17 cellular contexts compared by ENCODE assay signal in the genomic region with DNA sequence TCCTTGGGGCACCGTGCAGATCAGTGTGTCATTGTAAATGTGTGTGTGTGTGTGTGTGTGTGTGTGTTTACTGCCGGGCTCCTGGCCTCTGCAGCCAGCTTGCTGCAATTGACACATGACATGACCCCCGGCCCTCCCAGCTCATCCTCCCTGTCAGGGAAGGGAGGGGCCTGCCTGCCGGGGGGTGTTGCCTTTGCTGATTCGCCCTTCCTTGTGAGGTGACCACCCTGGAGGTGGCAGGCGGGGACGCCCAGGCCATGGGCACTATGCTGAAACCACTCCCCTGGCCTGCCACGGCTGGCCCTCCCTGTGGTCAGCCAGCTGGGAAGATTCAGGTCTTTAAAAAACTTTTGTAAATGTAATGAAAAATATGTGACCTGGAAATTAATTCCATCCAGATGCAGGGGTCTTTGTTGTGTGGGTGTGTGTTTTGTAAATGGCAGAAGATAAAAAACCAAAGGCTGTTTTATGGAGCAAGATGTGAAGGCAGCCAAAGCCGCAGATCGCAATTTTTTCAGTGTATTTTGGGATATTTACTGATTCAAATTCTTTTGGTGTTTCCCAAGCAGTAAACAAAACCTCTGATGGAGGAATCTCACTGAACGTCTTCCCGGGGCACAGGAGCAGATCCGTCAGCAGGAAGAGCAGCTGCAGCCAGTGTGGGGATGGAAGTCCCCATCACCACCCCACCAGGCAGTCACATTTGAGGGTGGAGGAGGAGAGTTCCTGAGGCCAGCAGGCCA. TPM values are rescaled to one million over a fixed set of nuclear protein-coding genes. Genes with fewer than 3 reads are reported as not detected.
DNase-seq lines count a peak whose midpoint lies in the region; ATAC-seq and TF ChIP-seq lines count a peak whose summit lies in the region.
"Had no signal": no experiment of that assay in that cellular context is flagged by ENCODE, and none has a peak within 500 bp of the region (broad histone marks: within the 10 kb centered on the region; RNA-seq: fewer than 3 reads in every experiment).

No MANE protein-coding gene starts in this region.

- H3K9me3 Mint-ChIP-seq in GM23338 (peaks cover 10% of the 10 kb centered on the region), glutamatergic neuron (ENCODE audit: unreplicated experiment) (peaks cover 4% of the 10 kb centered on the region)

- H3K4me3 ChIP-seq in GM23338 (no peak overlapping the region), colonic mucosa (no peak overlapping the region), uterus (no peak overlapping the region), upper lobe of right lung (no peak overlapping the region)
- H3K4me3 ChIP-seq: psoas muscle, thyroid gland had no signal

- H3K4me1 Mint-ChIP-seq in GM23338 (peaks cover 40% of the 10 kb centered on the region), glutamatergic neuron (ENCODE audit: low read depth, unreplicated experiment) (peaks cover 9% of the 10 kb centered on the region)
- H3K4me1 Mint-ChIP-seq: activated CD4-positive, alpha-beta T cell treated with anti-CD3 and anti-CD28 coated beads for 36 hours had no signal

- TF ChIP-seq CTCF in GM23338 (conservative IDR thresholded peaks at IDR 0.05; ENCODE audit: low read depth in 2 of 2) (no peak), colonic mucosa (IDR thresholded peaks at IDR 0.05) (no peak), uterus (IDR thresholded peaks at IDR 0.05) (peak in 1 of 4 experiments; percentile 9), upper lobe of right lung (IDR thresholded peaks at IDR 0.05) (no peak), glutamatergic neuron (IDR thresholded peaks at IDR 0.05; ENCODE audit: partially characterized antibody, unreplicated experiment) (no peak)

- H3K36me3 Mint-ChIP-seq in GM23338 (ENCODE audit: low read depth) (peaks cover 8% of the 10 kb centered on the region; the same call in 2 of the 3 replicates), glutamatergic neuron (ENCODE audit: unreplicated experiment) (peaks cover 14% of the 10 kb centered on the region)
- H3K36me3 Mint-ChIP-seq: IgD-negative memory B cell had no signal

- no peaks in the 10 kb centered on the region for H3K27me3 ChIP-seq in GM23338 (ENCODE audit: insufficient read depth)
- H3K27me3 ChIP-seq in colonic mucosa, result no peaks in the 10 kb centered on the region
- H3K27me3 ChIP-seq in uterus, result no peaks in the 10 kb centered on the region
- no peaks in the 10 kb centered on the region for H3K27me3 ChIP-seq in upper lobe of right lung
- H3K27me3 ChIP-seq: thyroid gland had no signal

- H3K9me3 ChIP-seq in colonic mucosa (no peaks in the 10 kb centered on the region), uterus (no peaks in the 10 kb centered on the region), upper lobe of right lung (no peaks in the 10 kb centered on the region)
- H3K9me3 ChIP-seq: thyroid gland had no signal

- intact Hi-C loops in colonic mucosa (cut with DNase I), result no loop called here
- intact Hi-C loops in uterus (cut with DNase I; ENCODE audit: low total_unique reads), result no loop called here
- intact Hi-C loops in upper lobe of right lung (cut with DNase I), result no loop called here

- H3F3A ChIP-seq in GM23338 (replicated peaks; ENCODE audit: low read depth), result no peaks in the 10 kb centered on the region

- DNase-seq in GM23338 (ENCODE audit: low spot score), result no peak
- DNase-seq in colonic mucosa, result no peak
- DNase-seq in left lobe of liver (ENCODE audit: low spot score), result no peak
- peak in 1 of 2 donors; percentile 59 for DNase-seq in uterus
- DNase-seq in upper lobe of right lung, result no peak
- no peak for DNase-seq in glutamatergic neuron
- DNase-seq: activated CD4-positive, alpha-beta T cell treated with anti-CD3 and anti-CD28 coated beads for 36 hours; activated CD8-positive, alpha-beta memory T cell treated with anti-CD3 and anti-CD28 coated beads, Interleukin-2, amount 50 U/mL, for 4 hours; activated gamma-delta T cell; naive thymus-derived CD8-positive, alpha-beta T cell; NCI-H2081; NCI-H524 treated with DMSO at 0.1 percent for 48 hours; psoas muscle; SHP77 treated with DMSO at 0.1 percent for 48 hours; thyroid gland had no signal

- no peak for TF ChIP-seq POLR2A in uterus (IDR thresholded peaks at IDR 0.05)

- H3K79me2 ChIP-seq in GM23338 (replicated peaks; ENCODE audit: insufficient read depth), result no peaks in the 10 kb centered on the region

- H3K27ac Mint-ChIP-seq in GM23338 (peak overlapping the region; percentile 54), glutamatergic neuron (ENCODE audit: unreplicated experiment) (no peak overlapping the region)
- H3K27ac Mint-ChIP-seq: activated CD4-positive, alpha-beta T cell treated with anti-CD3 and anti-CD28 coated beads for 36 hours; IgD-negative memory B cell had no signal

- no peaks in the 10 kb centered on the region for H4K20me1 ChIP-seq in GM23338 (replicated peaks; ENCODE audit: insufficient read depth)

- H2AFZ ChIP-seq in GM23338, result no peak overlapping the region

- H3K27ac ChIP-seq in GM23338 (ENCODE audit: low read depth) (no peak overlapping the region), colonic mucosa (peak overlapping the region; percentile 17), uterus (peak overlapping the region; percentile 77 to 85), upper lobe of right lung (no peak overlapping the region)
- H3K27ac ChIP-seq: psoas muscle, thyroid gland had no signal

- H3K4me3 Mint-ChIP-seq in GM23338, result no peak overlapping the region; the same call in 2 of the 3 replicates
- H3K4me3 Mint-ChIP-seq in glutamatergic neuron (ENCODE audit: unreplicated experiment), result no peak overlapping the region
- H3K4me3 Mint-ChIP-seq: activated CD4-positive, alpha-beta T cell treated with anti-CD3 and anti-CD28 coated beads for 36 hours; IgD-negative memory B cell; naive thymus-derived CD8-positive, alpha-beta T cell had no signal

- H3K27me3 Mint-ChIP-seq in GM23338 (ENCODE audit: insufficient read depth, low read depth, poor library complexity) (peaks cover 5% of the 10 kb centered on the region), glutamatergic neuron (ENCODE audit: unreplicated experiment) (peaks cover 6% of the 10 kb centered on the region)

- H3K9ac ChIP-seq in colonic mucosa (ENCODE audit: low read depth in 2 of 2, low read length in 2 of 2), result no peak overlapping the region

- H3K4me1 ChIP-seq in GM23338 (ENCODE audit: insufficient read depth) (peaks cover 10% of the 10 kb centered on the region; the same call in 1 of the 2 replicates), colonic mucosa (no peaks in the 10 kb centered on the region), uterus (peaks cover 19 to 21% of the 10 kb centered on the region in 2 donors), upper lobe of right lung (no peaks in the 10 kb centered on the region)
- H3K4me1 ChIP-seq: psoas muscle, thyroid gland had no signal

- peak; percentile 21; the same call in 2 of the 3 replicates for ATAC-seq in GM23338
- ATAC-seq in left lobe of liver, result peak; percentile 54
- no peak for ATAC-seq in upper lobe of right lung
- ATAC-seq in GM21786 (IDR thresholded peaks at IDR 0.05; ENCODE audit: unreplicated experiment), result no peak
- ATAC-seq: activated CD4-positive, alpha-beta T cell treated with anti-CD3 and anti-CD28 coated beads for 36 hours; naive thymus-derived CD8-positive, alpha-beta T cell; psoas muscle had no signal

- no peak overlapping the region; the same call in 1 of the 2 replicates for H3K4me2 ChIP-seq in GM23338

- no peaks in the 10 kb centered on the region for H3K36me3 ChIP-seq in GM23338 (ENCODE audit: insufficient read depth)
- H3K36me3 ChIP-seq in colonic mucosa, result no peaks in the 10 kb centered on the region
- no peaks in the 10 kb centered on the region for H3K36me3 ChIP-seq in uterus
- no peaks in the 10 kb centered on the region for H3K36me3 ChIP-seq in upper lobe of right lung
- H3K36me3 ChIP-seq: thyroid gland had no signal

- no peaks in the 10 kb centered on the region for H3K9me2 ChIP-seq in GM23338 (ENCODE audit: insufficient read depth)

TF ChIP-seq in GM23338, 12 proteins besides CTCF, POLR2A, EP300 and RAD21 (continues in another document):
- TF ChIP-seq JUNB (IDR thresholded peaks at IDR 0.05; ENCODE audit: unreplicated experiment) (no peak), STAT1 (IDR thresholded peaks at IDR 0.05; ENCODE audit: unreplicated experiment) (no peak), POLR2AphosphoS5 (IDR thresholded peaks at IDR 0.05; ENCODE audit: low read depth) (no peak), ZNF331 (CRISPR knock-in tag; IDR thresholded peaks at IDR 0.05; ENCODE audit: low read depth) (no peak), EZH2phosphoT487 (IDR thresholded peaks at IDR 0.05; ENCODE audit: unreplicated experiment) (no peak), ZNF114 (CRISPR knock-in tag; IDR thresholded peaks at IDR 0.05) (no peak)
- TF ChIP-seq, protein P1, sequence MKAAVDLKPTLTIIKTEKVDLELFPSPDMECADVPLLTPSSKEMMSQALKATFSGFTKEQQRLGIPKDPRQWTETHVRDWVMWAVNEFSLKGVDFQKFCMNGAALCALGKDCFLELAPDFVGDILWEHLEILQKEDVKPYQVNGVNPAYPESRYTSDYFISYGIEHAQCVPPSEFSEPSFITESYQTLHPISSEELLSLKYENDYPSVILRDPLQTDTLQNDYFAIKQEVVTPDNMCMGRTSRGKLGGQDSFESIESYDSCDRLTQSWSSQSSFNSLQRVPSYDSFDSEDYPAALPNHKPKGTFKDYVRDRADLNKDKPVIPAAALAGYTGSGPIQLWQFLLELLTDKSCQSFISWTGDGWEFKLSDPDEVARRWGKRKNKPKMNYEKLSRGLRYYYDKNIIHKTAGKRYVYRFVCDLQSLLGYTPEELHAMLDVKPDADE (IDR thresholded peaks at IDR 0.05), result no peak

RNA-seq across cellular contexts. Expression of gene SHISAL1, which starts 23.2 kb away (rescaled TPM):
- 3.4 and 4.3 TPM in 2 replicates for total RNA-seq in GM23338 (2014; rRNA removed; shearing (Covaris generic))
- polyA plus RNA-seq in GM23338 (2016; fragmentation: Nextera tagmentation; extraction: Ambion mirVana), result 0.64 and 0.71 TPM in 2 replicates
- total RNA-seq in colonic mucosa, result 1 to 10 TPM in 1 of 2 donors, under 1 TPM in 1; 0.27 to 6.6 TPM
- 0.10 TPM for total RNA-seq in left lobe of liver
- 10 to 100 TPM in 2 of 4 donors, 1 to 10 TPM in 2; 4.7 to 44.2 (median 22.9) TPM for total RNA-seq in uterus
- total RNA-seq in upper lobe of right lung, result 1.0 TPM
- 3.2 TPM for total RNA-seq in glutamatergic neuron (ENCODE audit: unreplicated experiment)
- total RNA-seq: activated CD4-positive, alpha-beta T cell treated with anti-CD3 and anti-CD28 coated beads for 36 hours; naive thymus-derived CD8-positive, alpha-beta T cell had no signal
- polyA plus RNA-seq: IgD-negative memory B cell; naive thymus-derived CD8-positive, alpha-beta T cell had no signal

Comparison
In these comparisons a context has a peak if more than half of its experiments do, and no peak if none do; other contexts are left out.
1. ATAC-seq: peak in GM23338 (single experiment) and left lobe of liver (single experiment); none in upper lobe of right lung (single experiment) and GM21786 (single experiment).
2. H3K27ac ChIP-seq: peak in colonic mucosa (single experiment) and uterus (2 of 2); none in GM23338 (single experiment) and upper lobe of right lung (single experiment).